Comparison of ENCODE assay signal across 25 cellular contexts in genomic region chr11:134610116-134610910, GRCh38.
"Had no signal": no experiment of that assay in that cellular context is flagged by ENCODE, and none has a peak within 500 bp of the region (broad histone marks: within the 10 kb centered on the region; RNA-seq: fewer than 3 reads in every experiment).

No MANE protein-coding gene starts in this region.

- DNase-seq: hypothalamus; immature natural killer cell; kidney glomerular epithelial cell; left cardiac atrium; lower lobe of right lung; mammary epithelial cell; mesenchymal stem cell; naive B cell; natural killer cell; nephron progenitor cell; pancreas; right lobe of liver; stimulated activated CD4-positive, alpha-beta T cell treated with anti-CD3 and anti-CD28 coated beads, Interleukin-1b, Interleukin-23, amount 100 ng/mL, for 48 hours; stimulated activated CD4-positive, alpha-beta T cell treated with anti-CD3 and anti-CD28 coated beads, Interleukin-2, amount 100 ng/mL, for 48 hours; stimulated activated CD4-positive, alpha-beta T cell treated with anti-CD3 and anti-CD28 coated beads, Interleukin-4, amount 100 ng/mL, for 4 hours; stimulated activated CD8-positive, alpha-beta memory T cell treated with anti-CD3 and anti-CD28 coated beads, Interleukin-4, amount 100 ng/mL, for 48 hours; stimulated activated naive CD4-positive, alpha-beta T cell treated with Interleukin-2 at 50 U/mL for 16 hours; stimulated activated naive CD8-positive, alpha-beta T cell treated with anti-CD3 and anti-CD28 coated beads, Interleukin-15, amount 100 ng/mL, for 72 hours; substantia nigra; uterus had no signal

- ATAC-seq: left cardiac atrium; left lobe of liver; lower lobe of right lung; natural killer cell; pancreas; right lobe of liver; stimulated activated memory B cell treated with anti-CD40 and anti-IgM and Interleukin-4, amounts not matched to agents 10 μg/mL and 1 μg/mL and 100 μg/mL, for 72 hours; stimulated activated naive CD8-positive, alpha-beta T cell treated with anti-CD3 and anti-CD28 coated beads, Interleukin-15, amount 100 ng/mL, for 72 hours had no signal

- H3K4me1 Mint-ChIP-seq: immature natural killer cell; naive B cell; natural killer cell; nephron progenitor cell; stimulated activated memory B cell treated with anti-CD40 and anti-IgM and Interleukin-4, amounts not matched to agents 10 μg/mL and 1 μg/mL and 100 μg/mL, for 72 hours; stimulated activated naive CD8-positive, alpha-beta T cell treated with anti-CD3 and anti-CD28 coated beads, Interleukin-15, amount 100 ng/mL, for 72 hours had no signal

- H3K27ac Mint-ChIP-seq: immature natural killer cell; mesothelial cell of epicardium; natural killer cell; nephron progenitor cell; stimulated activated memory B cell treated with anti-CD40 and anti-IgM and Interleukin-4, amounts not matched to agents 10 μg/mL and 1 μg/mL and 100 μg/mL, for 72 hours; stimulated activated naive CD8-positive, alpha-beta T cell treated with anti-CD3 and anti-CD28 coated beads, Interleukin-15, amount 100 ng/mL, for 72 hours; type B pancreatic cell had no signal

- H3K4me3 Mint-ChIP-seq: immature natural killer cell; mesothelial cell of epicardium; naive B cell; natural killer cell; nephron progenitor cell; neural progenitor cell; stimulated activated memory B cell treated with anti-CD40 and anti-IgM and Interleukin-4, amounts not matched to agents 10 μg/mL and 1 μg/mL and 100 μg/mL, for 72 hours; stimulated activated naive CD8-positive, alpha-beta T cell treated with anti-CD3 and anti-CD28 coated beads, Interleukin-15, amount 100 ng/mL, for 72 hours; type B pancreatic cell had no signal

- H3K9me3 Mint-ChIP-seq: immature natural killer cell; natural killer cell; neural progenitor cell; stimulated activated naive CD8-positive, alpha-beta T cell treated with anti-CD3 and anti-CD28 coated beads, Interleukin-15, amount 100 ng/mL, for 72 hours had no signal

- H3K36me3 Mint-ChIP-seq: immature natural killer cell; natural killer cell; neural progenitor cell; stimulated activated memory B cell treated with anti-CD40 and anti-IgM and Interleukin-4, amounts not matched to agents 10 μg/mL and 1 μg/mL and 100 μg/mL, for 72 hours; type B pancreatic cell had no signal
